ENCODE assay signal across 15 cellular contexts in genomic region chr2:27823564-27823963, GRCh38. TPM values are rescaled to one million over a fixed set of nuclear protein-coding genes. Genes with fewer than 3 reads are reported as not detected.
DNase-seq lines count a peak whose midpoint lies in the region; ATAC-seq and TF ChIP-seq lines count a peak whose summit lies in the region.
"Had no signal": no experiment of that assay in that cellular context is flagged by ENCODE, and none has a peak within 500 bp of the region (broad histone marks: within the 10 kb centered on the region; RNA-seq: fewer than 3 reads in every experiment).

No MANE protein-coding gene starts in this region.

- no peaks in the 10 kb centered on the region for H3K9me2 ChIP-seq in OCI-LY1 (ENCODE audit: low read depth, low read length)

- no peak overlapping the region for H3K4me3 ChIP-seq in OCI-LY1 (ENCODE audit: low read depth, low read length, poor library complexity, severe bottlenecking)
- peak overlapping the region; percentile 10 for H3K4me3 ChIP-seq in left ventricle myocardium inferior
- H3K4me3 ChIP-seq in tibial artery, result peak overlapping the region; percentile 27 to 43

- no peak overlapping the region for H3K4me2 ChIP-seq in OCI-LY1 (ENCODE audit: low read length)

- H2AFZ ChIP-seq in OCI-LY1 (ENCODE audit: low read length), result no peak overlapping the region

- no peaks in the 10 kb centered on the region for H3F3A ChIP-seq in OCI-LY1 (ENCODE audit: insufficient read depth, low read length)

- 0 out of 2 replicates have a peak, but pooled peaks have one; percentile 4 for TF ChIP-seq CTCF in OCI-LY1 (IDR thresholded peaks at IDR 0.05; ENCODE audit: low read length)
- TF ChIP-seq CTCF in left ventricle myocardium inferior (IDR thresholded peaks at IDR 0.05; ENCODE audit: borderline replicate concordance), result peak; percentile 52
- peak; percentile 50 to 56 for TF ChIP-seq CTCF in tibial artery (IDR thresholded peaks at IDR 0.05)

- no peaks in the 10 kb centered on the region for H3K4me1 ChIP-seq in OCI-LY1 (ENCODE audit: insufficient read depth, low read length, severe bottlenecking)
- H3K4me1 ChIP-seq in left ventricle myocardium inferior, result peaks cover 10% of the 10 kb centered on the region
- H3K4me1 ChIP-seq in tibial artery, result peaks cover 0 to 18% (median 8%) of the 10 kb centered on the region in 4 donors

- DNase-seq in left ventricle myocardium inferior (no peak), tibial artery (no peak)
- DNase-seq: DMS 273 treated with DMSO at 0.1 percent for 48 hours, NCI-H1417, NCI-H1930, NCI-H2171, NCI-H510A treated with DMSO at 0.1 percent for 48 hours, OCI-M1 had no signal

- peaks cover 5% of the 10 kb centered on the region; the same call in 1 of the 2 replicates for H3K9me3 ChIP-seq in OCI-LY1 (ENCODE audit: low read length)
- H3K9me3 ChIP-seq in left ventricle myocardium inferior (replicated peaks), result peaks cover 10% of the 10 kb centered on the region
- H3K9me3 ChIP-seq in tibial artery, result peaks cover 0 to 4% (median 0%) of the 10 kb centered on the region in 3 donors

- no peak overlapping the region for H3K9ac ChIP-seq in OCI-LY1 (ENCODE audit: low read length)

- H3K27me3 ChIP-seq in OCI-LY1 (ENCODE audit: insufficient read depth, low read length), result no peaks in the 10 kb centered on the region; the same call in 1 of the 2 replicates
- H3K27me3 ChIP-seq in left ventricle myocardium inferior (ENCODE audit: low read depth), result no peaks in the 10 kb centered on the region
- H3K27me3 ChIP-seq in tibial artery, result no peaks in the 10 kb centered on the region

- ATAC-seq in GM21381 (IDR thresholded peaks at IDR 0.05; ENCODE audit: unreplicated experiment) (no peak), HG03039 (IDR thresholded peaks at IDR 0.05; ENCODE audit: unreplicated experiment) (no peak), GM21619 (IDR thresholded peaks at IDR 0.05; ENCODE audit: unreplicated experiment) (no peak)
- ATAC-seq: HCT116 had no signal

- no peaks in the 10 kb centered on the region for H4K20me1 ChIP-seq in OCI-LY1 (ENCODE audit: insufficient read depth, low read length)

- intact Hi-C loops in left ventricle myocardium inferior (cut with micrococcal nuclease), result no loop called here
- intact Hi-C loops in tibial artery (cut with DNase I; ENCODE audit: low total_unique reads), result loop anchor here (10.0 kb wide), 1 partner anchor 61 kb away; no protein-coding TSS in a partner anchor

- H3K36me3 ChIP-seq in OCI-LY1 (ENCODE audit: insufficient read depth, low read length) (no peaks in the 10 kb centered on the region), left ventricle myocardium inferior (no peaks in the 10 kb centered on the region), tibial artery (no peaks in the 10 kb centered on the region)

- no peaks in the 10 kb centered on the region for H3K79me2 ChIP-seq in OCI-LY1 (ENCODE audit: insufficient read depth, low read length)

- H3K27ac ChIP-seq in OCI-LY1 (ENCODE audit: low read depth, low read length, poor library complexity, severe bottlenecking) (no peak overlapping the region), cingulate gyrus (ENCODE audit: low read depth, low read length) (peak overlapping the region; percentile 20), left ventricle myocardium inferior (replicated peaks) (peak overlapping the region; percentile 41), tibial artery (peak overlapping the region; percentile 65 to 68)
- H3K27ac ChIP-seq: RWPE1 had no signal

RNA-seq across cellular contexts. Expression of gene MRPL33, which starts 52.0 kb away (rescaled TPM):
- 390 TPM for total RNA-seq in left ventricle myocardium inferior
